In genomic region chr11:111982019-111982464, GRCh38 we compare ENCODE assay signal across 8 cellular contexts. TPM values are rescaled to one million over a fixed set of nuclear protein-coding genes. Genes with fewer than 3 reads are reported as not detected.
DNase-seq lines count a peak whose midpoint lies in the region; FAIRE-seq and TF ChIP-seq lines count a peak whose summit lies in the region.

No MANE protein-coding gene starts in this region.

- H3K4me3 Mint-ChIP-seq in T-helper 2 cell treated with Interferon-gamma antibody and Interleukin-4, amounts not matched to agents 5 μg/mL and 100 μg/mL, for 36 hours: no peak overlapping the region
- H3K4me3 Mint-ChIP-seq in MCF 10A (ENCODE audit: unreplicated experiment): no peak overlapping the region

- no peaks in the 10 kb centered on the region for H3K27me3 Mint-ChIP-seq in T-helper 2 cell treated with Interferon-gamma antibody and Interleukin-4, amounts not matched to agents 5 μg/mL and 100 μg/mL, for 36 hours (ENCODE audit: low read depth)
- no peaks in the 10 kb centered on the region for H3K27me3 Mint-ChIP-seq in MCF 10A (ENCODE audit: insufficient read depth, unreplicated experiment)

- H3K4me3 ChIP-seq in HUES6 (ENCODE audit: low read depth, low read length) (peak overlapping the region; percentile 44), kidney (ENCODE audit: low read length in 2 of 2) (peak overlapping the region; percentile 68 to 70)

- intact Hi-C loops in MCF 10A (cut with micrococcal nuclease) (loop anchor here (1.0 kb wide), 2 partner anchors 51 to 103 kb away; partner anchors contain the start of genes CFAP68 and FDXACB1), kidney (cut with DNase I) (loop anchor here (10.0 kb wide), 1 partner anchor 47 kb away; the partner anchor contains the start of gene DIXDC1)

- no peak for FAIRE-seq in kidney (lab: Jason Lieb, UNC)

- no TSS peak for BruUV-seq in MCF 10A (replicated peaks; lab: Mats Ljungman, UMichigan)

- H3K4me1 ChIP-seq in HUES6 (ENCODE audit: control insufficient read depth, insufficient read depth, low read length) (peaks cover 42% of the 10 kb centered on the region), kidney (ENCODE audit: control insufficient read depth in 1 of 2, insufficient read depth in 1 of 2, low read depth in 1 of 2, low read length in 2 of 2) (peaks cover 8 to 9% of the 10 kb centered on the region in 2 donors)

- DNase-seq in activated CD4-positive, CD25-positive, alpha-beta regulatory T cell (lab: John Stamatoyannopoulos, UW): peak; percentile 11 to 22 (median 18)
- DNase-seq in activated CD4-positive, CD25-positive, alpha-beta regulatory T cell treated with anti-CD3 and anti-CD28 coated beads, Interleukin-2, amount 50 U/mL, for 72 hours: no peak
- DNase-seq in T-helper 2 cell treated with Interferon-gamma antibody and Interleukin-4, amounts not matched to agents 5 μg/mL and 100 μg/mL, for 36 hours (ENCODE audit: low spot score): peak; percentile 18
- DNase-seq in MCF 10A (ENCODE audit: unreplicated experiment) (peak; percentile 79), kidney (no peak), H4 (ENCODE audit: low spot score) (no peak)
- peak; percentile 49 for DNase-seq in stimulated activated CD4-positive, alpha-beta T cell treated with anti-CD3 and anti-CD28 coated beads, Interleukin-2, amount 100 ng/mL, for 4 hours (ENCODE audit: low read depth)

- peaks cover 11% of the 10 kb centered on the region for H3K36me3 Mint-ChIP-seq in T-helper 2 cell treated with Interferon-gamma antibody and Interleukin-4, amounts not matched to agents 5 μg/mL and 100 μg/mL, for 36 hours (ENCODE audit: low read depth)
- H3K36me3 Mint-ChIP-seq in MCF 10A (ENCODE audit: insufficient read depth, unreplicated experiment): peaks cover 51% of the 10 kb centered on the region

- peaks cover 12% of the 10 kb centered on the region; the same call in 1 of the 2 replicates for H3K36me3 ChIP-seq in HUES6 (ENCODE audit: control insufficient read depth, insufficient read depth, low read length)
- peaks cover 2 to 5% of the 10 kb centered on the region in 2 donors for H3K36me3 ChIP-seq in kidney (ENCODE audit: control insufficient read depth in 1 of 2, insufficient read depth in 2 of 2, low read length in 2 of 2)

- H3K9me3 ChIP-seq in HUES6 (ENCODE audit: control insufficient read depth, insufficient read depth, low read depth, low read length) (no peaks in the 10 kb centered on the region), kidney (ENCODE audit: control insufficient read depth in 1 of 2, low read length in 2 of 2) (no peaks in the 10 kb centered on the region)

- H3K27ac Mint-ChIP-seq in T-helper 2 cell treated with Interferon-gamma antibody and Interleukin-4, amounts not matched to agents 5 μg/mL and 100 μg/mL, for 36 hours: no peak overlapping the region
- peak overlapping the region; percentile 77 for H3K27ac Mint-ChIP-seq in MCF 10A (ENCODE audit: low read depth, unreplicated experiment)

- no peaks in the 10 kb centered on the region for H3K27me3 ChIP-seq in HUES6 (ENCODE audit: control insufficient read depth, insufficient read depth, low read length)

- peak overlapping the region; percentile 35; the same call in 1 of the 2 replicates for H3K27ac ChIP-seq in HUES6 (ENCODE audit: low read depth, low read length)
- peak overlapping the region; percentile 81 to 86 for H3K27ac ChIP-seq in kidney (ENCODE audit: low read depth in 2 of 2, low read length in 2 of 2)

- CTCF ChIA-PET in MCF 10A (lab: Yijun Ruan, JAX): interaction anchor here (0.6 to 14.5 kb wide), 34 partner anchors 10 to 1780 kb away, joined by 3 to 564 read pairs (median 4); partner anchors contain the start of genes ALG9, C11orf52, CFAP68 and CRYAB

- POLR2A ChIA-PET in MCF 10A (lab: Yijun Ruan, JAX): interaction anchor here (0.6 to 11.0 kb wide), 10 partner anchors 20 to 223 kb away, joined by 3 to 513 read pairs (median 4); partner anchors contain the start of genes ALG9, DIXDC1 and FDXACB1

- TF ChIP-seq CTCF in MCF 10A (IDR thresholded peaks at IDR 0.05; ENCODE audit: unreplicated experiment): peak; percentile 73
- TF ChIP-seq CTCF in kidney (IDR thresholded peaks at IDR 0.05; ENCODE audit: borderline replicate concordance, extremely low read depth, insufficient read depth): peak; percentile 70

- H3K9me3 Mint-ChIP-seq in T-helper 2 cell treated with Interferon-gamma antibody and Interleukin-4, amounts not matched to agents 5 μg/mL and 100 μg/mL, for 36 hours: no peaks in the 10 kb centered on the region
- H3K9me3 Mint-ChIP-seq in MCF 10A (ENCODE audit: unreplicated experiment): no peaks in the 10 kb centered on the region

- peaks cover 4% of the 10 kb centered on the region for H3K4me1 Mint-ChIP-seq in T-helper 2 cell treated with Interferon-gamma antibody and Interleukin-4, amounts not matched to agents 5 μg/mL and 100 μg/mL, for 36 hours (ENCODE audit: low read depth)
- peaks cover 19% of the 10 kb centered on the region for H3K4me1 Mint-ChIP-seq in MCF 10A (ENCODE audit: insufficient read depth, unreplicated experiment)

- no peak overlapping the region for H3K9ac ChIP-seq in HUES6 (ENCODE audit: low read length)
- peak overlapping the region in 1 of 2 donors; percentile 72 for H3K9ac ChIP-seq in kidney (ENCODE audit: low read length in 2 of 2)

RNA-seq across cellular contexts. Expression of gene DLAT, which starts 43.2 kb away (rescaled TPM):
- total RNA-seq in MCF 10A (2022) (43.3 and 46.7 TPM in 2 replicates), kidney (33.1 TPM)
- polyA plus RNA-seq in kidney (ENCODE audit: insufficient read depth, low read depth, low replicate concordance): 27.5 TPM
- 49.0 and 53.2 TPM in 2 replicates for total RNA-seq in H4 (2014; rRNA removed; shearing (Covaris generic))

RNA-seq across cellular contexts. Expression of gene DIXDC1, which starts 44.9 kb away (rescaled TPM):
- total RNA-seq in MCF 10A (2022) (21.0 and 47.3 TPM in 2 replicates), kidney (29.5 TPM)
- 7.3 TPM for polyA plus RNA-seq in kidney (ENCODE audit: insufficient read depth, low read depth, low replicate concordance)
- 4.4 and 6.3 TPM in 2 replicates for total RNA-seq in H4 (2014; rRNA removed; shearing (Covaris generic))

Comparison
In these comparisons a context has a peak if more than half of its experiments do, and no peak if none do; other contexts are left out.
1. DNase-seq: peak in activated CD4-positive, CD25-positive, alpha-beta regulatory T cell (4 of 4), T-helper 2 cell treated with Interferon-gamma antibody and Interleukin-4, amounts not matched to agents 5 μg/mL and 100 μg/mL, for 36 hours (single experiment), MCF 10A (single experiment) and stimulated activated CD4-positive, alpha-beta T cell treated with anti-CD3 and anti-CD28 coated beads, Interleukin-2, amount 100 ng/mL, for 4 hours (single experiment); none in activated CD4-positive, CD25-positive, alpha-beta regulatory T cell treated with anti-CD3 and anti-CD28 coated beads, Interleukin-2, amount 50 U/mL, for 72 hours (single experiment), kidney (single experiment) and H4 (single experiment).